31 cellular contexts compared by ENCODE assay signal in genomic region chr2:238555786-238556542, GRCh38.
"Had no signal": no experiment of that assay in that cellular context is flagged by ENCODE, and none has a peak within 500 bp of the region (broad histone marks: within the 10 kb centered on the region; RNA-seq: fewer than 3 reads in every experiment).

No MANE protein-coding gene starts in this region.

- FAIRE-seq: RCC 7860, TTC549 had no signal

- ATAC-seq: activated CD8-positive, alpha-beta T cell treated with anti-CD3 and anti-CD28 coated beads for 36 hours; activated T-cell treated with anti-CD3 and anti-CD28 coated beads, Interleukin-2, amount 50 U/mL, for 72 hours; activated T-helper 17 cell treated with anti-CD3 and anti-CD28 coated beads, Interleukin-2, amount 50 U/mL, for 72 hours; PC-3; Right ventricle myocardium inferior had no signal

- H3K4me3 ChIP-seq: cardiac muscle cell had no signal

- H3K9ac ChIP-seq: KMS-11 had no signal

- H3K27me3 ChIP-seq: brain microvascular endothelial cell, cardiac muscle cell had no signal

- DNase-seq: activated CD4-positive, alpha-beta T cell treated with anti-CD3 and anti-CD28 coated beads, Interleukin-2, amount 10 ng/mL, durations not matched to agents 24 days and 14 days; activated CD4-positive, alpha-beta T cell treated with anti-CD3 and anti-CD28 coated beads, Interleukin-2, amount 50 U/mL, for 4 hours; activated CD8-positive, alpha-beta T cell treated with anti-CD3 and anti-CD28 coated beads for 36 hours; activated effector memory CD4-positive, alpha-beta T cell treated with anti-CD3 and anti-CD28 coated beads, Interleukin-2, amount 50 U/mL, for 16 hours; activated naive CD4-positive, alpha-beta T cell; activated naive CD4-positive, alpha-beta T cell treated with anti-CD3 and anti-CD28 coated beads, Interleukin-2, amount 50 U/mL, for 16 hours; activated naive CD8-positive, alpha-beta T cell treated with anti-CD3 and anti-CD28 coated beads for 36 hours; activated T-cell treated with anti-CD3 and anti-CD28 coated beads, Interleukin-2, amount 50 U/mL, for 1 hour; activated T-cell treated with anti-CD3 and anti-CD28 coated beads, Interleukin-2, amount 50 U/mL, for 72 hours; amniotic stem cell; aorta; brain microvascular endothelial cell; MM.1S; NCI-H1092; NCI-H1436 treated with DMSO at 0.1 percent for 48 hours; NCI-H1694 treated with DMSO at 0.1 percent for 48 hours; NCI-H2029; NCI-H510A; NCI-H526; NCI-H748 treated with DMSO at 0.1 percent for 48 hours; NK-92 treated with Interleukin-12 subunit alpha and Interleukin-12 subunit beta, amount 100 ng/mL, for 24 hours; PC-3; SIG-M5; T1000 had no signal

- H3K4me2 ChIP-seq: KMS-11 had no signal

- H3K27ac ChIP-seq: brain microvascular endothelial cell, cardiac muscle cell, KMS-11, RWPE1 had no signal

- H3K36me3 ChIP-seq: brain microvascular endothelial cell, cardiac muscle cell had no signal
